ENCODE assay signal across 9 cellular contexts in the genomic region with DNA sequence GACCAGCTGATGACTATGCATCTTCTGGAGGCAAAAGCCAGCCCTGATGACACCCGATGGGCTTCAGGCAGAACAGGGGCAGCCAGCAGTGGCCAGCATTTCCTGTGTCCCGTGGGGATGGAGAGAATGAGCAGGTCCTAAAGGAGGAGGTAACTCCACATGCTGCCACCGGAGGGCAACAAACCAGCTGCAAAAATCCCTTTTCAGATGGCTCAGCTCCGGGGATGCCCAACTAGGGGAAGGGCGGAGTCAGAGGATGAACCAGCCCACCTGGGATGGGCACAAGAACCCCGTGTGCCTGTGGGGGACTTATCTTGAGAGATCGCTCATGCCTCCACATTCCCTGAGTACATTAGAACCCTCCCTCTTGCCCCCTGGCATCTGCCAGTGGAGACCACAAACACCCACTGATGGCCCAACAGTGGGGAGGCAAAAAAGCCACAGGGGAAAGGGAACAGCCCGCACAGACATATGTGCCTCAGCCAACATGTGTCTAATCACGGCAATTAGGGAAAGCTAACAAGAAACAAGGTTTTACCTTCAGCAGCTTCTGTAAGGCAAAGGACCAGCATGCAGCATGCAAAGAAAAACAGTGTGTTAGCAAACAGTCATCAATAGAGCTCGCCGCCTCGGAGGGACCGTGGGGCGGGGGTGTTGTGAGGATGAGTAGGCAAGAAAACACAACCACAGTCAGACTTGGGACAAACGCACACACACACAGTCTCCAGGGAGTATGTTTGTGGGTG.
DNase-seq lines count a peak whose midpoint lies in the region; ATAC-seq and TF ChIP-seq lines count a peak whose summit lies in the region.
"Had no signal": no experiment of that assay in that cellular context is flagged by ENCODE, and none has a peak within 500 bp of the region (broad histone marks: within the 10 kb centered on the region; RNA-seq: fewer than 3 reads in every experiment).

No MANE protein-coding gene starts in this region.

- H3K4me3 ChIP-seq in CD4-positive, CD25-positive, alpha-beta regulatory T cell (ENCODE audit: low read depth, low read length): no peak overlapping the region
- no peak overlapping the region for H3K4me3 ChIP-seq in OCI-LY3 (ENCODE audit: low read length)

- no peaks in the 10 kb centered on the region for H3K9me3 ChIP-seq in CD4-positive, CD25-positive, alpha-beta regulatory T cell (ENCODE audit: control insufficient read depth in 2 of 2, low read length in 2 of 2)
- no peaks in the 10 kb centered on the region for H3K9me3 ChIP-seq in OCI-LY3 (ENCODE audit: insufficient read depth, low read length)

- H2AFZ ChIP-seq in OCI-LY3 (ENCODE audit: low read depth, low read length): no peak overlapping the region

- H3K4me1 Mint-ChIP-seq in CD4-positive, CD25-positive, alpha-beta regulatory T cell: peaks cover 0 to 5% (median 5%) of the 10 kb centered on the region in 4 donors
- no peaks in the 10 kb centered on the region; the same call in 1 of the 2 replicates for H3K4me1 Mint-ChIP-seq in HFFc6 (ENCODE audit: low read depth)
- no peaks in the 10 kb centered on the region for H3K4me1 Mint-ChIP-seq in activated T-helper 17 cell treated with anti-CD3 and anti-CD28 coated beads, Interleukin-2, amount 50 U/mL, for 72 hours
- H3K4me1 Mint-ChIP-seq in stimulated activated naive CD8-positive, alpha-beta T cell treated with anti-CD3 and anti-CD28 coated beads, Interleukin-15, amount 100 ng/mL, for 72 hours: peaks cover 20% of the 10 kb centered on the region

- no peaks in the 10 kb centered on the region for H3K27me3 Mint-ChIP-seq in CD4-positive, CD25-positive, alpha-beta regulatory T cell
- H3K27me3 Mint-ChIP-seq in HFFc6 (ENCODE audit: insufficient read depth): peaks cover 1% of the 10 kb centered on the region; the same call in 1 of the 2 replicates
- no peaks in the 10 kb centered on the region for H3K27me3 Mint-ChIP-seq in activated T-helper 17 cell treated with anti-CD3 and anti-CD28 coated beads, Interleukin-2, amount 50 U/mL, for 72 hours
- no peaks in the 10 kb centered on the region for H3K27me3 Mint-ChIP-seq in stimulated activated naive CD8-positive, alpha-beta T cell treated with anti-CD3 and anti-CD28 coated beads, Interleukin-15, amount 100 ng/mL, for 72 hours

- TF ChIP-seq CTCF in HFFc6 (IDR thresholded peaks at IDR 0.05) (peak; percentile 79), OCI-LY3 (IDR thresholded peaks at IDR 0.05; ENCODE audit: low read depth, low read length) (peak; percentile 44)

- no peaks in the 10 kb centered on the region for H3K27me3 ChIP-seq in CD4-positive, CD25-positive, alpha-beta regulatory T cell (ENCODE audit: control insufficient read depth, insufficient read depth, low read length)
- no peaks in the 10 kb centered on the region for H3K27me3 ChIP-seq in OCI-LY3 (ENCODE audit: low read depth, low read length)

- peaks cover 81% of the 10 kb centered on the region for H3K36me3 ChIP-seq in CD4-positive, CD25-positive, alpha-beta regulatory T cell (ENCODE audit: control insufficient read depth, insufficient read depth, low read length)
- H3K36me3 ChIP-seq in OCI-LY3 (replicated peaks; ENCODE audit: low read depth, low read length): peaks cover 6% of the 10 kb centered on the region

- H3K4me2 ChIP-seq in OCI-LY3 (ENCODE audit: low read length): no peak overlapping the region

- no peak for ATAC-seq in CD4-positive, CD25-positive, alpha-beta regulatory T cell (ENCODE audit: low read depth in 2 of 2)
- ATAC-seq in activated T-helper 17 cell treated with anti-CD3 and anti-CD28 coated beads, Interleukin-2, amount 50 U/mL, for 72 hours (replicated peaks): peak; percentile 33
- peak; percentile 67 for ATAC-seq in stimulated activated naive CD8-positive, alpha-beta T cell treated with anti-CD3 and anti-CD28 coated beads, Interleukin-15, amount 100 ng/mL, for 72 hours
- no peak for ATAC-seq in HG02588 (IDR thresholded peaks at IDR 0.05; ENCODE audit: unreplicated experiment)

- no peaks in the 10 kb centered on the region for H3K4me1 ChIP-seq in CD4-positive, CD25-positive, alpha-beta regulatory T cell (ENCODE audit: control insufficient read depth, insufficient read depth, low read length, poor library complexity, severe bottlenecking)
- peaks cover 3% of the 10 kb centered on the region; the same call in 1 of the 2 replicates for H3K4me1 ChIP-seq in OCI-LY3 (ENCODE audit: low read length)

- no peaks in the 10 kb centered on the region for H3K79me2 ChIP-seq in OCI-LY3 (ENCODE audit: low read length)

- peak in 2 of 3 donors; percentile 13 to 54 for DNase-seq in CD4-positive, CD25-positive, alpha-beta regulatory T cell
- DNase-seq in HFFc6 (peak; percentile 67), inferior parietal cortex (ENCODE audit: extremely low spot score) (peak; percentile 47), pons (ENCODE audit: low spot score) (no peak)
- peak; percentile 46 to 63 for DNase-seq in stimulated activated naive CD8-positive, alpha-beta T cell treated with anti-CD3 and anti-CD28 coated beads, Interleukin-15, amount 100 ng/mL, for 72 hours

- H4K20me1 ChIP-seq in OCI-LY3 (ENCODE audit: insufficient read depth, low read length): peaks cover 4% of the 10 kb centered on the region

- no peak overlapping the region for H3K4me3 Mint-ChIP-seq in CD4-positive, CD25-positive, alpha-beta regulatory T cell
- H3K4me3 Mint-ChIP-seq in HFFc6: no peak overlapping the region
- H3K4me3 Mint-ChIP-seq in activated T-helper 17 cell treated with anti-CD3 and anti-CD28 coated beads, Interleukin-2, amount 50 U/mL, for 72 hours: no peak overlapping the region
- H3K4me3 Mint-ChIP-seq in stimulated activated naive CD8-positive, alpha-beta T cell treated with anti-CD3 and anti-CD28 coated beads, Interleukin-15, amount 100 ng/mL, for 72 hours: no peak overlapping the region

- H3K9ac ChIP-seq in OCI-LY3 (ENCODE audit: low read length): no peak overlapping the region

- no peak overlapping the region for H3K27ac ChIP-seq in CD4-positive, CD25-positive, alpha-beta regulatory T cell (ENCODE audit: insufficient read depth, low read length, poor library complexity, severe bottlenecking)
- H3K27ac ChIP-seq in OCI-LY3 (ENCODE audit: low read length): no peak overlapping the region

- peaks cover 32% of the 10 kb centered on the region for H3K36me3 Mint-ChIP-seq in CD4-positive, CD25-positive, alpha-beta regulatory T cell
- peaks cover 10% of the 10 kb centered on the region for H3K36me3 Mint-ChIP-seq in HFFc6 (ENCODE audit: low read depth)
- peaks cover 60% of the 10 kb centered on the region for H3K36me3 Mint-ChIP-seq in activated T-helper 17 cell treated with anti-CD3 and anti-CD28 coated beads, Interleukin-2, amount 50 U/mL, for 72 hours (ENCODE audit: low read depth)

- H3K9me3 Mint-ChIP-seq in CD4-positive, CD25-positive, alpha-beta regulatory T cell: no peaks in the 10 kb centered on the region
- H3K9me3 Mint-ChIP-seq in HFFc6: no peaks in the 10 kb centered on the region
- H3K9me3 Mint-ChIP-seq in activated T-helper 17 cell treated with anti-CD3 and anti-CD28 coated beads, Interleukin-2, amount 50 U/mL, for 72 hours: no peaks in the 10 kb centered on the region
- H3K9me3 Mint-ChIP-seq in stimulated activated naive CD8-positive, alpha-beta T cell treated with anti-CD3 and anti-CD28 coated beads, Interleukin-15, amount 100 ng/mL, for 72 hours: no peaks in the 10 kb centered on the region
- H3K9me3 Mint-ChIP-seq: immature natural killer cell had no signal

- no peak overlapping the region for H3K27ac Mint-ChIP-seq in CD4-positive, CD25-positive, alpha-beta regulatory T cell
- H3K27ac Mint-ChIP-seq in HFFc6: no peak overlapping the region
- no peak overlapping the region for H3K27ac Mint-ChIP-seq in activated T-helper 17 cell treated with anti-CD3 and anti-CD28 coated beads, Interleukin-2, amount 50 U/mL, for 72 hours
- H3K27ac Mint-ChIP-seq in stimulated activated naive CD8-positive, alpha-beta T cell treated with anti-CD3 and anti-CD28 coated beads, Interleukin-15, amount 100 ng/mL, for 72 hours: no peak overlapping the region

Comparison
In these comparisons a context has a peak if more than half of its experiments do, and no peak if none do; other contexts are left out.
1. ATAC-seq: peak in activated T-helper 17 cell treated with anti-CD3 and anti-CD28 coated beads, Interleukin-2, amount 50 U/mL, for 72 hours (single experiment) and stimulated activated naive CD8-positive, alpha-beta T cell treated with anti-CD3 and anti-CD28 coated beads, Interleukin-15, amount 100 ng/mL, for 72 hours (single experiment); none in CD4-positive, CD25-positive, alpha-beta regulatory T cell (0 of 2) and HG02588 (single experiment).